8 cellular contexts compared by ENCODE assay signal in the genomic region with DNA sequence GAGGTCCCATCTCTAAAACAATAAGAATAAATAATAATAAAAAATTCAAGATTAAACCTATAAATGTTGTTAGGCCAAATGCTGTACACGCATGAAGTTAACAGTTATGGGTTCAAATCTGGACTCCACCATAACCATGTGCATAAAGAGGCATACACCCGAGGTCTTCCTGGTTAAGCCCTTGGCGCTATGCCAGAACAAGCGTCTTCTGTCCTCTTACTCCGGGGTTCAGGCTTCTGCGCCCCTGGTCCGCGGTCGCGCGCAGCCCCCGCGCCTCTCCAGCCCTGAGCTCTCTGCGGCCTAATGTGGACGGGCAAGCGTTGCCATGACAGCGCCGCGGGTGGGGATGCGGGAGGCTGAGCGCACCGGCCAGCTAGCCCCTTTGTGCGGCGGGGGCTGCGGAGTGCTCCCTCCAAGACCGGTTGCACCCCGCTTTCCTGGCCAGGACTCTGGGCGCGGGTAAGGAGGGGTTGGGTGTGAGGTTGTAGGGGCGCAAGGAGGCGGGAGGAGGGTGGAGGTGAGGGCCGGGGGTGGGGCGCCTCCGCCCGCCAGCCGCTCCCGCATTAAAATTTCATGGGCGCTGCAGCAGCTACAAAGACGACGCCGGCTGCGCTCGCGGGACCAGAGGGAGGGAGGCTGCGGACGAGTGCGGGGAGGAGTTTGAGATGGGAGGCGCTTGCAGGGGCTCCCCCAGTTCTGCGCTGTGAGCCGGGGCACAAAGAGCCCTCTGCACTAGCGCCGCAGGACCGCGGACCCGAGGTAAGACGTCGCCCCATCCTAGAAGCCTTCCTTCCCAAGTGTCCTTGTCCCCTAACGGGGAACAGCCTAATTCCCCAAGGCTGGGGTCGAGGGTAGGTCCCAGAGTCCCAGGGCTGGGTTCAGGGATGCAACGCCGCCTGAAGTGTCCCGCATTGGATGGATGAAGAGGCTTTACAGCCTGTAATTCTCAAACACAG. TPM values are rescaled to one million over a fixed set of nuclear protein-coding genes. Genes with fewer than 3 reads are reported as not detected.
DNase-seq lines count a peak whose midpoint lies in the region; ATAC-seq and FAIRE-seq lines count a peak whose summit lies in the region.

A gene (plus strand): TSS at position 693 of the 956 bp plus-strand sequence.

- H3K36me3 Mint-ChIP-seq in activated naive CD8-positive, alpha-beta T cell treated with anti-CD3 and anti-CD28 coated beads for 36 hours = peaks cover 1% of the 10 kb centered on the region

- H3K4me1 Mint-ChIP-seq in activated naive CD8-positive, alpha-beta T cell treated with anti-CD3 and anti-CD28 coated beads for 36 hours = peaks cover 24% of the 10 kb centered on the region

- FAIRE-seq in urothelium cell line (lab: Jason Lieb, UNC) = no peak

- H3K27me3 Mint-ChIP-seq in activated naive CD8-positive, alpha-beta T cell treated with anti-CD3 and anti-CD28 coated beads for 36 hours = peaks cover 5% of the 10 kb centered on the region

- peak within 1 kb of the TSS; percentile 85 for H3K27ac Mint-ChIP-seq in activated naive CD8-positive, alpha-beta T cell treated with anti-CD3 and anti-CD28 coated beads for 36 hours

- peak; percentile 22 for DNase-seq in A172 (ENCODE audit: low spot score)
- peak; percentile 29 for DNase-seq in RPMI7951 (ENCODE audit: low read depth)
- peak; percentile 76 for DNase-seq in activated naive CD8-positive, alpha-beta T cell treated with anti-CD3 and anti-CD28 coated beads for 36 hours
- DNase-seq in hypothalamus (lab: John Stamatoyannopoulos, UW) = peak in 32 of 51 donors; percentile 20 to 79 (median 50)
- peak; percentile 51 for DNase-seq in stimulated activated CD4-positive, alpha-beta T cell treated with anti-CD3 and anti-CD28 coated beads, Interleukin-12 subunit alpha, Interleukin-12 subunit beta, amount 100 ng/mL, for 4 hours
- no peak for DNase-seq in MV-4-11 (lab: John Stamatoyannopoulos, UW)
- DNase-seq in urothelium cell line (ENCODE audit: low spot score) = no peak

- peak within 1 kb of the TSS; percentile 84 for H3K4me3 Mint-ChIP-seq in activated naive CD8-positive, alpha-beta T cell treated with anti-CD3 and anti-CD28 coated beads for 36 hours

- peak; percentile 41 for ATAC-seq in GM19324 (IDR thresholded peaks at IDR 0.05; ENCODE audit: low FRiP score, unreplicated experiment)

- H3K9me3 Mint-ChIP-seq in activated naive CD8-positive, alpha-beta T cell treated with anti-CD3 and anti-CD28 coated beads for 36 hours = no peaks in the 10 kb centered on the region

RNA-seq across cellular contexts. Expression of the gene that starts here (rescaled TPM):
- 1.9 and 2.2 TPM in 2 replicates for total RNA-seq in A172 (2014; rRNA removed; shearing (Covaris generic))
- 0.39 and 0.48 TPM in 2 replicates for total RNA-seq in RPMI7951 (2014; rRNA removed; shearing (Covaris generic))
- total RNA-seq in activated naive CD8-positive, alpha-beta T cell treated with anti-CD3 and anti-CD28 coated beads for 36 hours = 1 to 10 TPM; 5.1 to 5.9 TPM

Comparison
In these comparisons a context has a peak if more than half of its experiments do, and no peak if none do; other contexts are left out.
1. Peak in DNase-seq in RPMI7951; RNA of the gene not detected or under 1 TPM.
2. DNase-seq: peak in A172 (single experiment), activated naive CD8-positive, alpha-beta T cell treated with anti-CD3 and anti-CD28 coated beads for 36 hours (single experiment), hypothalamus (32 of 51) and stimulated activated CD4-positive, alpha-beta T cell treated with anti-CD3 and anti-CD28 coated beads, Interleukin-12 subunit alpha, Interleukin-12 subunit beta, amount 100 ng/mL, for 4 hours (single experiment); none in MV-4-11 (single experiment) and urothelium cell line (single experiment).